8 cellular contexts compared by ENCODE assay signal in the genomic region with DNA sequence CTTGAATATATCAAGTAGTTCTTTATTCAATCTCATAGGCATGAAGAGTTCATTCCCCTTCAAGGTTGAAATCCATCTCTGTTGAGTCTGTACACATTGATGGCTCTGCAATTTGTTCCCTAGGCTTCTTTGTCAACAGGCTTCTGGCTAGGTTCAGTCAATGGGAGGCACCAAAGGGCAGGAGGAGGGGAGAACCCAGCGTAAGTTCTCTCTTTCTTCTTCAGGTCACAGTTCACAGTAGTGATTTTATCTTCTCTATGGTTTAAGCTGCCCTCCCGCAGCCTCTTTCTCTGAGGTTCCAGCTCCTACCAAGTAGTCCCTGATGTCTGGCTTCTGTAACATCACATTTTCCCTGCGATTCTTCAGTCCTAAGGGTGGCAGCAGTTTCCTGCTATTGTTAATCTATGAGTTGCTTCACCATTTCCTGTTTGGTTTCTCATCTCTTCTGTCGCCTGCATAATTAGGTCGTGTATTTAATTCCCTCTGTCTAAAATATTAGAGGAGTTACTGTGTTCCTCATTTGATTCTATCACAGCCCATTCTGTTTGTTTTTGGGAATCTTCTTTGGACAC.
DNase-seq lines count a peak whose midpoint lies in the region; ATAC-seq lines count a peak whose summit lies in the region.

No MANE protein-coding gene starts in this region.

- intact Hi-C loops in activated CD4-positive, alpha-beta memory T cell treated with anti-CD3 and anti-CD28 coated beads for 36 hours (cut with micrococcal nuclease), result loop anchor here (1.0 to 5.0 kb wide), 4 partner anchors 28 to 427 kb away; no protein-coding TSS in a partner anchor
- intact Hi-C loops in left ventricle myocardium superior (cut with micrococcal nuclease), result no loop called here

- no peak overlapping the region for H3K4me3 ChIP-seq in BLaER1 treated with 17β-estradiol and CSF1 and Interleukin-3, amounts not matched to agents 10 nM and 100 nM

- H3K4me1 ChIP-seq in BLaER1 treated with 17β-estradiol and CSF1 and Interleukin-3, amounts not matched to agents 10 nM and 100 nM, result peaks cover 0 to 43% (median 11%) of the 10 kb centered on the region in 10 experiments; a peak in 17 of 20 replicates

- peak overlapping the region in 3 of 11 experiments; percentile 46 to 57 (median 52); a peak in 5 of 22 replicates for H3K9ac ChIP-seq in BLaER1 treated with 17β-estradiol and CSF1 and Interleukin-3, amounts not matched to agents 10 nM and 100 nM

- no peaks in the 10 kb centered on the region for H3K9me3 Mint-ChIP-seq in activated CD4-positive, alpha-beta memory T cell treated with anti-CD3 and anti-CD28 coated beads for 36 hours

- no peaks in the 10 kb centered on the region for H3K36me3 Mint-ChIP-seq in activated CD4-positive, alpha-beta memory T cell treated with anti-CD3 and anti-CD28 coated beads for 36 hours

- no peaks in the 10 kb centered on the region for H4K20me1 ChIP-seq in BLaER1 treated with 17β-estradiol and CSF1 and Interleukin-3, amounts not matched to agents 10 nM and 100 nM

- H3K27me3 ChIP-seq in BLaER1 treated with 17β-estradiol and CSF1 and Interleukin-3, amounts not matched to agents 10 nM and 100 nM, result no peaks in the 10 kb centered on the region

- peak overlapping the region in 10 of 11 experiments; percentile 19 to 78 (median 46); a peak in 20 of 22 replicates for H3K4me2 ChIP-seq in BLaER1 treated with 17β-estradiol and CSF1 and Interleukin-3, amounts not matched to agents 10 nM and 100 nM

- DNase-seq in HT1080 (ENCODE audit: low read depth) (peak; percentile 51), left ventricle myocardium superior (no peak), kidney glomerular epithelial cell (lab: John Stamatoyannopoulos, UW) (no peak)
- peak; percentile 41 for DNase-seq in activated CD4-positive, alpha-beta memory T cell treated with anti-CD3 and anti-CD28 coated beads for 36 hours

- ATAC-seq in left ventricle myocardium superior (peak; percentile 89), HG03135 (IDR thresholded peaks at IDR 0.05; ENCODE audit: unreplicated experiment) (no peak), HG03342 (IDR thresholded peaks at IDR 0.05; ENCODE audit: unreplicated experiment) (no peak), GM18858 (IDR thresholded peaks at IDR 0.05; ENCODE audit: unreplicated experiment) (no peak)

- no peaks in the 10 kb centered on the region for H3K27me3 Mint-ChIP-seq in activated CD4-positive, alpha-beta memory T cell treated with anti-CD3 and anti-CD28 coated beads for 36 hours

- POLR2A ChIA-PET in activated CD4-positive, alpha-beta memory T cell treated with anti-CD3 and anti-CD28 coated beads for 36 hours (lab: Charles Lee), result interaction anchor here (1.0 kb wide), 1 partner anchor 119 kb away, joined by 3 read pairs; a partner anchor contains a TSS

- H3K9me3 ChIP-seq in BLaER1 treated with 17β-estradiol and CSF1 and Interleukin-3, amounts not matched to agents 10 nM and 100 nM (replicated peaks in 1 of 11), result no peaks in the 10 kb centered on the region

- H3K4me1 Mint-ChIP-seq in activated CD4-positive, alpha-beta memory T cell treated with anti-CD3 and anti-CD28 coated beads for 36 hours (ENCODE audit: low read depth), result peaks cover 12% of the 10 kb centered on the region

- H3K36me3 ChIP-seq in BLaER1 treated with 17β-estradiol and CSF1 and Interleukin-3, amounts not matched to agents 10 nM and 100 nM, result no peaks in the 10 kb centered on the region

- H3K4me3 Mint-ChIP-seq in activated CD4-positive, alpha-beta memory T cell treated with anti-CD3 and anti-CD28 coated beads for 36 hours, result no peak overlapping the region

- peak overlapping the region; percentile 1 for H3K27ac Mint-ChIP-seq in activated CD4-positive, alpha-beta memory T cell treated with anti-CD3 and anti-CD28 coated beads for 36 hours

- CTCF ChIA-PET in activated CD4-positive, alpha-beta memory T cell treated with anti-CD3 and anti-CD28 coated beads for 36 hours (lab: Charles Lee), result interaction anchor here (0.6 to 1.7 kb wide), 10 partner anchors 26 to 490 kb away, joined by 3 to 15 read pairs (median 3); no protein-coding TSS in a partner anchor

- peak overlapping the region in 9 of 11 experiments; percentile 20 to 71 (median 60); a peak in 17 of 22 replicates for H3K27ac ChIP-seq in BLaER1 treated with 17β-estradiol and CSF1 and Interleukin-3, amounts not matched to agents 10 nM and 100 nM

Comparison
In these comparisons a context has a peak if more than half of its experiments do, and no peak if none do; other contexts are left out.
1. DNase-seq: peak in HT1080 (single experiment) and activated CD4-positive, alpha-beta memory T cell treated with anti-CD3 and anti-CD28 coated beads for 36 hours (single experiment); none in left ventricle myocardium superior (single experiment) and kidney glomerular epithelial cell (single experiment).